In genomic region chr5:178209334-178210072, GRCh38 we compare ENCODE assay signal across 16 cellular contexts. TPM values are rescaled to one million over a fixed set of nuclear protein-coding genes. Genes with fewer than 3 reads are reported as not detected.
DNase-seq lines count a peak whose midpoint lies in the region; ATAC-seq and TF ChIP-seq lines count a peak whose summit lies in the region.
"Had no signal": no experiment of that assay in that cellular context is flagged by ENCODE, and none has a peak within 500 bp of the region (broad histone marks: within the 10 kb centered on the region; RNA-seq: fewer than 3 reads in every experiment).

No MANE protein-coding gene starts in this region.

- H3K36me3 ChIP-seq in Caco-2 (ENCODE audit: control insufficient read depth, insufficient read depth, low read length) (peaks cover 20% of the 10 kb centered on the region), neutrophil (peaks cover 82% of the 10 kb centered on the region)

- H3K27me3 Mint-ChIP-seq in Caco-2 (ENCODE audit: insufficient read depth, unreplicated experiment) (no peaks in the 10 kb centered on the region), H9 (ENCODE audit: low read depth) (peaks cover 12% of the 10 kb centered on the region; the same call in 1 of the 2 replicates)
- no peaks in the 10 kb centered on the region for H3K27me3 Mint-ChIP-seq in activated naive CD8-positive, alpha-beta T cell treated with anti-CD3 and anti-CD28 coated beads, Interleukin-2, amount 10 ng/mL, durations not matched to agents 7 days and 5 days
- H3K27me3 Mint-ChIP-seq: CD4-positive, CD25-positive, alpha-beta regulatory T cell had no signal

- H3K27ac Mint-ChIP-seq in Caco-2 (ENCODE audit: unreplicated experiment): peak overlapping the region; percentile 53
- peak overlapping the region in 2 of 3 experiments; percentile 57 to 88; a peak in 4 of 7 replicates for H3K27ac Mint-ChIP-seq in H9
- peak overlapping the region; percentile 62 for H3K27ac Mint-ChIP-seq in activated naive CD8-positive, alpha-beta T cell treated with anti-CD3 and anti-CD28 coated beads, Interleukin-2, amount 10 ng/mL, durations not matched to agents 7 days and 5 days

- H3K4me3 ChIP-seq in Caco-2 (ENCODE audit: low read depth, low read length): no peak overlapping the region
- H3K4me3 ChIP-seq in neutrophil (ENCODE audit: low read depth in 1 of 2, low read length in 1 of 2): no peak overlapping the region
- H3K4me3 ChIP-seq: mucosa of descending colon had no signal

- no peaks in the 10 kb centered on the region for H4K20me1 ChIP-seq in H9 (ENCODE audit: control insufficient read depth, insufficient read depth, insufficient read length)

- peaks cover 23% of the 10 kb centered on the region for H3K79me2 ChIP-seq in H9 (ENCODE audit: insufficient read depth, low read length)

- no peak for DNase-seq in Caco-2
- no peak for DNase-seq in H9
- no peak for DNase-seq in activated naive CD8-positive, alpha-beta T cell treated with anti-CD3 and anti-CD28 coated beads, Interleukin-2, amount 10 ng/mL, durations not matched to agents 7 days and 5 days
- no peak for DNase-seq in SHP77 (lab: John Stamatoyannopoulos, UW)
- DNase-seq in medulla oblongata (ENCODE audit: extremely low spot score): no peak
- no peak for DNase-seq in NCI-H146 treated with DMSO at 0.1 percent for 48 hours (lab: John Stamatoyannopoulos, UW; ENCODE audit: unreplicated experiment)
- DNase-seq: CD4-positive, CD25-positive, alpha-beta regulatory T cell; GF-D8; HCEC 1CT; NCI-H1105 treated with DMSO at 0.1 percent for 48 hours; NCI-H345; SK-N-SH; stimulated activated CD4-positive, alpha-beta T cell treated with anti-CD3 and anti-CD28 coated beads, Interleukin-2, amount 100 ng/mL, for 48 hours had no signal

- H2BK20ac ChIP-seq in H9 (ENCODE audit: low read depth, low read length, poor library complexity, severe bottlenecking): no peak overlapping the region

- no peak overlapping the region for H3K23ac ChIP-seq in H9 (ENCODE audit: insufficient read length, low read depth, low read length)

- H3K4me3 Mint-ChIP-seq in Caco-2 (ENCODE audit: unreplicated experiment) (no peak overlapping the region), H9 (0 out of 5 replicates have a peak overlapping the region, but pooled peaks of 1 of the 2 experiments have one; percentile 7)
- no peak overlapping the region for H3K4me3 Mint-ChIP-seq in activated naive CD8-positive, alpha-beta T cell treated with anti-CD3 and anti-CD28 coated beads, Interleukin-2, amount 10 ng/mL, durations not matched to agents 7 days and 5 days

- H3K4me1 ChIP-seq in Caco-2 (peaks cover 9% of the 10 kb centered on the region; the same call in 1 of the 2 replicates), H9 (ENCODE audit: insufficient read depth, low read length) (no peaks in the 10 kb centered on the region; the same call in 1 of the 2 replicates), neutrophil (ENCODE audit: control insufficient read depth in 1 of 2, insufficient read depth in 1 of 2, low read depth in 1 of 2, low read length in 1 of 2) (peaks cover 27 to 33% of the 10 kb centered on the region in 2 experiments)

- H3K4me2 ChIP-seq in H9 (ENCODE audit: insufficient read depth, insufficient read length, low read length): no peak overlapping the region
- H3K4me2 ChIP-seq: SK-N-SH had no signal

- H2AFZ ChIP-seq in H9 (ENCODE audit: low read length): no peak overlapping the region

- H4K8ac ChIP-seq in H9 (replicated peaks; ENCODE audit: insufficient read length, low read depth, low read length): no peak overlapping the region

- H3K9me3 ChIP-seq in Caco-2 (no peaks in the 10 kb centered on the region), H9 (ENCODE audit: control insufficient read depth, low read depth, low read length) (no peaks in the 10 kb centered on the region), neutrophil (no peaks in the 10 kb centered on the region)
- H3K9me3 ChIP-seq: mucosa of descending colon, SK-N-SH had no signal

- no peak overlapping the region for H2AK5ac ChIP-seq in H9 (ENCODE audit: insufficient read length, low read length)

- intact Hi-C loops in Caco-2 (cut with micrococcal nuclease; ENCODE audit: unreplicated experiment): no loop called here

- CTCF ChIA-PET in Caco-2 (lab: Charles Lee): no interaction called here

- H3K27ac ChIP-seq in H9 (ENCODE audit: insufficient read length, low read depth, low read length): no peak overlapping the region
- peak overlapping the region; percentile 10 for H3K27ac ChIP-seq in neutrophil

- no peak overlapping the region for H2BK5ac ChIP-seq in H9 (ENCODE audit: insufficient read length, low read length)

- H4K91ac ChIP-seq in H9 (ENCODE audit: insufficient read length, low read depth, low read length): no peak overlapping the region

- H3K23me2 ChIP-seq in H9 (ENCODE audit: insufficient read length, low read depth, low read length, poor library complexity, severe bottlenecking): peaks cover 10% of the 10 kb centered on the region

- H3K4ac ChIP-seq in H9 (ENCODE audit: low read depth, low read length): no peak overlapping the region

- no peak overlapping the region for H3K9ac ChIP-seq in H9 (ENCODE audit: extremely low read depth, insufficient read length, low read length)
- H3K9ac ChIP-seq: SK-N-SH had no signal

- H3K79me1 ChIP-seq in H9 (ENCODE audit: insufficient read depth, low read depth, low read length, poor library complexity, severe bottlenecking): peaks cover 9% of the 10 kb centered on the region

- no peaks in the 10 kb centered on the region for H3K27me3 ChIP-seq in Caco-2 (replicated peaks; ENCODE audit: control insufficient read depth, insufficient read depth, low read length)
- H3K27me3 ChIP-seq in H9 (ENCODE audit: insufficient read depth, low read length): no peaks in the 10 kb centered on the region
- no peaks in the 10 kb centered on the region for H3K27me3 ChIP-seq in neutrophil

- no peak overlapping the region for H2BK120ac ChIP-seq in H9 (ENCODE audit: low read depth, low read length, poor library complexity, severe bottlenecking)

- no peak for ATAC-seq in activated naive CD8-positive, alpha-beta T cell treated with anti-CD3 and anti-CD28 coated beads, Interleukin-2, amount 10 ng/mL, durations not matched to agents 7 days and 5 days (ENCODE audit: low read depth)
- ATAC-seq: mucosa of descending colon had no signal

- H3K36me3 Mint-ChIP-seq in Caco-2 (ENCODE audit: insufficient read depth, unreplicated experiment) (peaks cover 95% of the 10 kb centered on the region), H9 (ENCODE audit: insufficient read depth in 1 of 3, low read depth in 3 of 3) (peaks cover 64 to 92% (median 90%) of the 10 kb centered on the region in 3 experiments)
- peaks cover 46% of the 10 kb centered on the region for H3K36me3 Mint-ChIP-seq in activated naive CD8-positive, alpha-beta T cell treated with anti-CD3 and anti-CD28 coated beads, Interleukin-2, amount 10 ng/mL, durations not matched to agents 7 days and 5 days

- no peak overlapping the region for H3K14ac ChIP-seq in H9 (ENCODE audit: insufficient read depth, low read length)

- no peaks in the 10 kb centered on the region for H3K9me3 Mint-ChIP-seq in Caco-2 (ENCODE audit: unreplicated experiment)
- H3K9me3 Mint-ChIP-seq in H9: no peaks in the 10 kb centered on the region
- no peaks in the 10 kb centered on the region for H3K9me3 Mint-ChIP-seq in activated naive CD8-positive, alpha-beta T cell treated with anti-CD3 and anti-CD28 coated beads, Interleukin-2, amount 10 ng/mL, durations not matched to agents 7 days and 5 days
- H3K9me3 Mint-ChIP-seq: CD4-positive, CD25-positive, alpha-beta regulatory T cell had no signal

- peaks cover 20% of the 10 kb centered on the region for H3K4me1 Mint-ChIP-seq in Caco-2 (ENCODE audit: low read depth, unreplicated experiment)
- peaks cover 17 to 38% of the 10 kb centered on the region in 2 experiments for H3K4me1 Mint-ChIP-seq in H9
- peaks cover 36% of the 10 kb centered on the region for H3K4me1 Mint-ChIP-seq in activated naive CD8-positive, alpha-beta T cell treated with anti-CD3 and anti-CD28 coated beads, Interleukin-2, amount 10 ng/mL, durations not matched to agents 7 days and 5 days

- H2BK15ac ChIP-seq in H9 (ENCODE audit: low read depth, low read length): no peak overlapping the region

- TF ChIP-seq CTCF in Caco-2 (IDR thresholded peaks at IDR 0.05; ENCODE audit: insufficient read depth in 1 of 2, low read depth in 1 of 2, low read length in 1 of 2, severe bottlenecking in 1 of 2, unreplicated experiment in 1 of 2): no peak
- no peak for TF ChIP-seq CTCF in H9 (conservative IDR thresholded peaks at IDR 0.05)
- TF ChIP-seq CTCF in neutrophil (IDR thresholded peaks at IDR 0.05): no peak

- WGBS in H9 (ENCODE audit: extremely low coverage, insufficient read length, low lambda C conversion rate): no CpG with 5 or more reads among the region's 8 CpGs

- no peak overlapping the region for H3K18ac ChIP-seq in H9 (ENCODE audit: insufficient read length, low read depth, low read length)

- no peak overlapping the region for H3T11ph ChIP-seq in H9 (ENCODE audit: low read length)

- H2BK12ac ChIP-seq in H9 (ENCODE audit: insufficient read length, low read depth, low read length): no peak overlapping the region

- POLR2A ChIA-PET in Caco-2 (lab: Charles Lee): interaction anchor here (0.6 kb wide), 1 partner anchor 54 kb away, joined by 3 read pairs; no protein-coding TSS in a partner anchor
- POLR2A ChIA-PET in activated naive CD8-positive, alpha-beta T cell treated with anti-CD3 and anti-CD28 coated beads, Interleukin-2, amount 10 ng/mL, durations not matched to agents 7 days and 5 days (lab: Charles Lee): no interaction called here

- no peak overlapping the region for H4K5ac ChIP-seq in H9 (ENCODE audit: insufficient read length, low read depth, low read length)

- no TSS peak for BruUV-seq in Caco-2 (replicated peaks; lab: Mats Ljungman, UMichigan)

- H3K56ac ChIP-seq in H9 (ENCODE audit: insufficient read length, low read depth, low read length): no peak overlapping the region

RNA-seq across cellular contexts. Expression of gene HNRNPAB, which starts 5.2 kb away (rescaled TPM):
- total RNA-seq in Caco-2 (2022): 286 and 295 TPM in 2 replicates
- 547 and 557 TPM in 2 replicates for total RNA-seq in H9 (2021)
- total RNA-seq in activated naive CD8-positive, alpha-beta T cell treated with anti-CD3 and anti-CD28 coated beads, Interleukin-2, amount 10 ng/mL, durations not matched to agents 7 days and 5 days: 100 to 1,000 TPM; 183 to 198 TPM

RNA-seq across cellular contexts. Expression of gene GMCL2, which starts 22.3 kb away (rescaled TPM):
- not detected in 2 replicates for total RNA-seq in Caco-2 (2022)
- total RNA-seq in H9 (2021): not detected in 2 replicates
- total RNA-seq in activated naive CD8-positive, alpha-beta T cell treated with anti-CD3 and anti-CD28 coated beads, Interleukin-2, amount 10 ng/mL, durations not matched to agents 7 days and 5 days: not detected
- total RNA-seq: CD4-positive, CD25-positive, alpha-beta regulatory T cell; glomerular endothelial cell; mucosa of descending colon had no signal

RNA-seq across cellular contexts. Expression of gene PHYKPL, which starts 23.1 kb away (rescaled TPM):
- total RNA-seq in Caco-2 (2022) (78.2 and 82.1 TPM in 2 replicates), H9 (2021) (40.9 and 48.8 TPM in 2 replicates)
- total RNA-seq in activated naive CD8-positive, alpha-beta T cell treated with anti-CD3 and anti-CD28 coated beads, Interleukin-2, amount 10 ng/mL, durations not matched to agents 7 days and 5 days: 100 to 1,000 TPM; 158 to 165 TPM

RNA-seq across cellular contexts. Expression of gene NHP2, which starts 55.8 kb away (rescaled TPM):
- 127 and 142 TPM in 2 replicates for total RNA-seq in Caco-2 (2022)
- 232 and 240 TPM in 2 replicates for total RNA-seq in H9 (2021)
- 100 to 1,000 TPM; 113 to 124 TPM for total RNA-seq in activated naive CD8-positive, alpha-beta T cell treated with anti-CD3 and anti-CD28 coated beads, Interleukin-2, amount 10 ng/mL, durations not matched to agents 7 days and 5 days
